Comparison of ENCODE assay signal across 27 cellular contexts in genomic region chr6:24844903-24845302, GRCh38. TPM values are rescaled to one million over a fixed set of nuclear protein-coding genes. Genes with fewer than 3 reads are reported as not detected.
DNase-seq lines count a peak whose midpoint lies in the region; ATAC-seq and TF ChIP-seq lines count a peak whose summit lies in the region.
"Had no signal": no experiment of that assay in that cellular context is flagged by ENCODE, and none has a peak within 500 bp of the region (broad histone marks: within the 10 kb centered on the region; RNA-seq: fewer than 3 reads in every experiment).

No MANE protein-coding gene starts in this region.

- H3K4me1 Mint-ChIP-seq in activated CD4-positive, alpha-beta T cell treated with anti-CD3 and anti-CD28 coated beads, Interleukin-2, amount 10 ng/mL, durations not matched to agents 7 days and 5 days, result peaks cover 52% of the 10 kb centered on the region
- peaks cover 39% of the 10 kb centered on the region for H3K4me1 Mint-ChIP-seq in activated T-helper 1 cell treated with anti-CD3 and anti-CD28 coated beads, Interleukin-12 subunit alpha, Interleukin-12 subunit beta, Interleukin-2, Interleukin-4 antibody, amounts not matched to agents 30 ng/mL and 10 ng/mL and 1 ng/mL, durations not matched to agents 14 hours and 24 hours and 36 hours (ENCODE audit: low read depth)

- no peak overlapping the region for H3K4me3 Mint-ChIP-seq in activated CD4-positive, alpha-beta T cell treated with anti-CD3 and anti-CD28 coated beads, Interleukin-2, amount 10 ng/mL, durations not matched to agents 7 days and 5 days
- no peak overlapping the region for H3K4me3 Mint-ChIP-seq in activated T-helper 1 cell treated with anti-CD3 and anti-CD28 coated beads, Interleukin-12 subunit alpha, Interleukin-12 subunit beta, Interleukin-2, Interleukin-4 antibody, amounts not matched to agents 30 ng/mL and 10 ng/mL and 1 ng/mL, durations not matched to agents 14 hours and 24 hours and 36 hours

- no peak for DNase-seq in activated CD4-positive, alpha-beta T cell treated with anti-CD3 and anti-CD28 coated beads, Interleukin-2, amount 10 ng/mL, durations not matched to agents 7 days and 5 days
- DNase-seq in activated CD4-positive, alpha-beta T cell treated with anti-CD3 and anti-CD28 coated beads, Interleukin-2, amount 50 U/mL, for 1 hour, result no peak
- DNase-seq in GM20000 (ENCODE audit: low spot score) (peak; percentile 23), left ventricle myocardium superior (no peak), EL (no peak)
- DNase-seq in activated T-helper 1 cell treated with anti-CD3 and anti-CD28 coated beads, Interleukin-12 subunit alpha, Interleukin-12 subunit beta, Interleukin-2, Interleukin-4 antibody, amounts not matched to agents 30 ng/mL and 10 ng/mL and 1 ng/mL, durations not matched to agents 14 hours and 24 hours and 36 hours (ENCODE audit: low spot score), result no peak
- DNase-seq: adrenal gland, DMS153, dorsolateral prefrontal cortex, foreskin melanocyte, left cardiac atrium, NCI-H1417, NCI-H774, nucleus accumbens, PC-3, retina, T-helper 9 cell had no signal

- H3K27me3 Mint-ChIP-seq in activated CD4-positive, alpha-beta T cell treated with anti-CD3 and anti-CD28 coated beads, Interleukin-2, amount 10 ng/mL, durations not matched to agents 7 days and 5 days, result no peaks in the 10 kb centered on the region
- H3K27me3 Mint-ChIP-seq in activated T-helper 1 cell treated with anti-CD3 and anti-CD28 coated beads, Interleukin-12 subunit alpha, Interleukin-12 subunit beta, Interleukin-2, Interleukin-4 antibody, amounts not matched to agents 30 ng/mL and 10 ng/mL and 1 ng/mL, durations not matched to agents 14 hours and 24 hours and 36 hours (ENCODE audit: insufficient read depth), result no peaks in the 10 kb centered on the region

- ATAC-seq in left ventricle myocardium superior (no peak), HG02642 (IDR thresholded peaks at IDR 0.05; ENCODE audit: poor library complexity, unreplicated experiment) (no peak)
- ATAC-seq: left cardiac atrium, PC-3 had no signal

- intact Hi-C loops in activated T-helper 1 cell treated with anti-CD3 and anti-CD28 coated beads, Interleukin-12 subunit alpha, Interleukin-12 subunit beta, Interleukin-2, Interleukin-4 antibody, amounts not matched to agents 30 ng/mL and 10 ng/mL and 1 ng/mL, durations not matched to agents 14 hours and 24 hours and 36 hours (cut with micrococcal nuclease), result no loop called here
- intact Hi-C loops in left ventricle myocardium superior (cut with micrococcal nuclease), result no loop called here

- peak overlapping the region; percentile 16 for H3K27ac ChIP-seq in neutrophil
- H3K27ac ChIP-seq: adrenal gland, BLaER1, cardiac muscle cell, SJSA1, tibial nerve had no signal

- peak overlapping the region; percentile 55 for H3K27ac Mint-ChIP-seq in activated CD4-positive, alpha-beta T cell treated with anti-CD3 and anti-CD28 coated beads, Interleukin-2, amount 10 ng/mL, durations not matched to agents 7 days and 5 days
- peak overlapping the region; percentile 31 for H3K27ac Mint-ChIP-seq in activated T-helper 1 cell treated with anti-CD3 and anti-CD28 coated beads, Interleukin-12 subunit alpha, Interleukin-12 subunit beta, Interleukin-2, Interleukin-4 antibody, amounts not matched to agents 30 ng/mL and 10 ng/mL and 1 ng/mL, durations not matched to agents 14 hours and 24 hours and 36 hours

- H3K27me3 ChIP-seq in neutrophil, result no peaks in the 10 kb centered on the region
- H3K27me3 ChIP-seq: adrenal gland, BLaER1, cardiac muscle cell, SJSA1, tibial nerve had no signal

- TF ChIP-seq CTCF in GM20000 (IDR thresholded peaks at IDR 0.05; ENCODE audit: extremely low read depth, missing control alignments) (no peak), neutrophil (IDR thresholded peaks at IDR 0.05) (no peak)

- peaks cover 90% of the 10 kb centered on the region for H3K36me3 Mint-ChIP-seq in activated CD4-positive, alpha-beta T cell treated with anti-CD3 and anti-CD28 coated beads, Interleukin-2, amount 10 ng/mL, durations not matched to agents 7 days and 5 days (ENCODE audit: low read depth)
- H3K36me3 Mint-ChIP-seq in activated T-helper 1 cell treated with anti-CD3 and anti-CD28 coated beads, Interleukin-12 subunit alpha, Interleukin-12 subunit beta, Interleukin-2, Interleukin-4 antibody, amounts not matched to agents 30 ng/mL and 10 ng/mL and 1 ng/mL, durations not matched to agents 14 hours and 24 hours and 36 hours (ENCODE audit: low read depth), result peaks cover 64% of the 10 kb centered on the region

- CTCF ChIA-PET in activated CD4-positive, alpha-beta T cell treated with anti-CD3 and anti-CD28 coated beads, Interleukin-2, amount 10 ng/mL, durations not matched to agents 7 days and 5 days (lab: Charles Lee), result interaction anchor here (1.1 to 3.0 kb wide), 4 partner anchors 11 to 182 kb away, joined by 3 to 13 read pairs (median 4); no protein-coding TSS in a partner anchor

- POLR2A ChIA-PET in activated CD4-positive, alpha-beta T cell treated with anti-CD3 and anti-CD28 coated beads, Interleukin-2, amount 10 ng/mL, durations not matched to agents 7 days and 5 days (lab: Charles Lee), result no interaction called here

- H3K9me3 Mint-ChIP-seq in activated CD4-positive, alpha-beta T cell treated with anti-CD3 and anti-CD28 coated beads, Interleukin-2, amount 10 ng/mL, durations not matched to agents 7 days and 5 days, result no peaks in the 10 kb centered on the region
- no peaks in the 10 kb centered on the region for H3K9me3 Mint-ChIP-seq in activated T-helper 1 cell treated with anti-CD3 and anti-CD28 coated beads, Interleukin-12 subunit alpha, Interleukin-12 subunit beta, Interleukin-2, Interleukin-4 antibody, amounts not matched to agents 30 ng/mL and 10 ng/mL and 1 ng/mL, durations not matched to agents 14 hours and 24 hours and 36 hours

- peaks cover 7% of the 10 kb centered on the region for H3K9me3 ChIP-seq in neutrophil
- H3K9me3 ChIP-seq: adrenal gland, BLaER1, HAP-1, SJSA1, tibial nerve had no signal

- H3K4me1 ChIP-seq in neutrophil (ENCODE audit: control insufficient read depth in 1 of 2, insufficient read depth in 1 of 2, low read depth in 1 of 2, low read length in 1 of 2), result no peaks in the 10 kb centered on the region
- H3K4me1 ChIP-seq: adrenal gland, BLaER1, SJSA1, tibial nerve had no signal

- H3K4me3 ChIP-seq in neutrophil (ENCODE audit: low read depth in 1 of 2, low read length in 1 of 2), result no peak overlapping the region
- H3K4me3 ChIP-seq: adrenal gland, BLaER1, cardiac muscle cell, dorsolateral prefrontal cortex, HAP-1, SJSA1, tibial nerve had no signal

- H3K36me3 ChIP-seq in neutrophil, result peaks cover 100% of the 10 kb centered on the region
- H3K36me3 ChIP-seq: adrenal gland, cardiac muscle cell, HAP-1, SJSA1 had no signal

RNA-seq across cellular contexts. Expression of gene ARMH2, which starts 46.2 kb away (rescaled TPM):
- total RNA-seq in activated CD4-positive, alpha-beta T cell treated with anti-CD3 and anti-CD28 coated beads, Interleukin-2, amount 10 ng/mL, durations not matched to agents 7 days and 5 days, result 1 to 10 TPM; 1.8 to 2.3 TPM
- total RNA-seq in activated T-helper 1 cell treated with anti-CD3 and anti-CD28 coated beads, Interleukin-12 subunit alpha, Interleukin-12 subunit beta, Interleukin-2, Interleukin-4 antibody, amounts not matched to agents 30 ng/mL and 10 ng/mL and 1 ng/mL, durations not matched to agents 14 hours and 24 hours and 36 hours, result not detected in 2 replicates
- not detected for total RNA-seq in left ventricle myocardium superior
- total RNA-seq: adrenal gland, cardiac muscle cell, epithelial cell of proximal tubule, HT1080, left cardiac atrium, mononuclear cell, PC-3, SJSA1, tibial nerve had no signal
